Comparison of ENCODE assay signal across 1 cellular context in genomic region chr10:15046626-15047025, GRCh38.
TF ChIP-seq lines count a peak whose summit lies in the region.

No MANE protein-coding gene starts in this region.

TF ChIP-seq in K562, 482 proteins besides CTCF, POLR2A, EP300 and RAD21:
- TF ChIP-seq NCOA2 (IDR thresholded peaks at IDR 0.05; ENCODE audit: partially characterized antibody in 2 of 2) (no peak), TBL1XR1 (IDR thresholded peaks at IDR 0.05; ENCODE audit: low read length in 2 of 2) (no peak), NFRKB (IDR thresholded peaks at IDR 0.05; ENCODE audit: low read depth) (no peak), ZNF431 (CRISPR knock-in tag; IDR thresholded peaks at IDR 0.05) (no peak), ARID2 (IDR thresholded peaks at IDR 0.05) (no peak), MCM3 (IDR thresholded peaks at IDR 0.05) (no peak)
TF ChIP-seq in K562: peak in this region for 0.
